15 cellular contexts compared by ENCODE assay signal in genomic region chr3:171323934-171324535, GRCh38.
A peak's percentile ranks its signal among the peaks of the same experiment; 100 is the strongest.
DNase-seq lines count a peak whose midpoint lies in the region; ATAC-seq and TF ChIP-seq lines count a peak whose summit lies in the region.
"Had no signal": no experiment of that assay in that cellular context is flagged by ENCODE, and none has a peak within 500 bp of the region (broad histone marks: within the 10 kb centered on the region; RNA-seq: fewer than 3 reads in every experiment).

No MANE protein-coding gene starts in this region.

- ATAC-seq in GM19455 (IDR thresholded peaks at IDR 0.05; ENCODE audit: unreplicated experiment), result no peak
- ATAC-seq in GM18511 (IDR thresholded peaks at IDR 0.05; ENCODE audit: unreplicated experiment), result no peak
- ATAC-seq: activated CD8-positive, alpha-beta memory T cell treated with anti-CD3 and anti-CD28 coated beads, Interleukin-2, amount 10 ng/mL, durations not matched to agents 7 days and 5 days; HCT116; stimulated activated memory B cell treated with anti-CD40 and anti-IgM and Interleukin-4, amounts not matched to agents 10 μg/mL and 1 μg/mL and 100 μg/mL, for 72 hours had no signal

- DNase-seq in AG08396 (ENCODE audit: low spot score) (peak; percentile 11), NCI-H2029 treated with DMSO at 0.1 percent for 48 hours (lab: John Stamatoyannopoulos, UW) (peak; percentile 77), fibroblast of gingiva (ENCODE audit: low read depth) (peak; percentile 46), neural progenitor cell (ENCODE audit: low spot score) (no peak), SKM-1 (lab: John Stamatoyannopoulos, UW; ENCODE audit: unreplicated experiment) (no peak), SKM-1 treated with dmso at 0.1 percent for 144 hours (lab: John Stamatoyannopoulos, UW; ENCODE audit: unreplicated experiment) (no peak)
- DNase-seq: activated CD8-positive, alpha-beta memory T cell treated with anti-CD3 and anti-CD28 coated beads, Interleukin-2, amount 10 ng/mL, durations not matched to agents 7 days and 5 days; BE2C; NCI-H526 treated with DMSO at 0.1 percent for 48 hours; SHP77 had no signal

- H3K27ac Mint-ChIP-seq in neural progenitor cell, result no peak overlapping the region
- H3K27ac Mint-ChIP-seq: activated CD8-positive, alpha-beta memory T cell treated with anti-CD3 and anti-CD28 coated beads, Interleukin-2, amount 10 ng/mL, durations not matched to agents 7 days and 5 days; stimulated activated memory B cell treated with anti-CD40 and anti-IgM and Interleukin-4, amounts not matched to agents 10 μg/mL and 1 μg/mL and 100 μg/mL, for 72 hours had no signal

- no peaks in the 10 kb centered on the region for H3K9me3 Mint-ChIP-seq in neural progenitor cell
- H3K9me3 Mint-ChIP-seq: stimulated activated memory B cell treated with anti-CD40 and anti-IgM and Interleukin-4, amounts not matched to agents 10 μg/mL and 1 μg/mL and 100 μg/mL, for 72 hours had no signal

- peaks cover 17% of the 10 kb centered on the region for H3K4me1 ChIP-seq in neural progenitor cell

- no peaks in the 10 kb centered on the region for H3F3A ChIP-seq in neural progenitor cell (ENCODE audit: low read depth)

- H3K27me3 Mint-ChIP-seq in neural progenitor cell (ENCODE audit: insufficient read depth, low read depth), result peaks cover 2% of the 10 kb centered on the region
- H3K27me3 Mint-ChIP-seq: activated CD8-positive, alpha-beta memory T cell treated with anti-CD3 and anti-CD28 coated beads, Interleukin-2, amount 10 ng/mL, durations not matched to agents 7 days and 5 days; stimulated activated memory B cell treated with anti-CD40 and anti-IgM and Interleukin-4, amounts not matched to agents 10 μg/mL and 1 μg/mL and 100 μg/mL, for 72 hours had no signal

- H3K27ac ChIP-seq in neural progenitor cell, result no peak overlapping the region

- no peak overlapping the region for H3K4me2 ChIP-seq in neural progenitor cell

- no peak for TF ChIP-seq CTCF in neural progenitor cell (IDR thresholded peaks at IDR 0.05)

- no peaks in the 10 kb centered on the region for H3K9me3 ChIP-seq in neural progenitor cell (ENCODE audit: low read depth)
- H3K9me3 ChIP-seq: BE2C had no signal

- H3K4me1 Mint-ChIP-seq in neural progenitor cell, result peaks cover 19% of the 10 kb centered on the region

- H3K79me2 ChIP-seq in neural progenitor cell (ENCODE audit: low read depth), result no peaks in the 10 kb centered on the region

- no peak overlapping the region for H3K4me3 Mint-ChIP-seq in neural progenitor cell
- H3K4me3 Mint-ChIP-seq: activated CD8-positive, alpha-beta memory T cell treated with anti-CD3 and anti-CD28 coated beads, Interleukin-2, amount 10 ng/mL, durations not matched to agents 7 days and 5 days; stimulated activated memory B cell treated with anti-CD40 and anti-IgM and Interleukin-4, amounts not matched to agents 10 μg/mL and 1 μg/mL and 100 μg/mL, for 72 hours had no signal

- no peak overlapping the region for H3K9ac ChIP-seq in neural progenitor cell

- H4K20me1 ChIP-seq in neural progenitor cell (ENCODE audit: low read depth), result no peaks in the 10 kb centered on the region

- no peaks in the 10 kb centered on the region for H3K27me3 ChIP-seq in neural progenitor cell
- H3K27me3 ChIP-seq: BE2C had no signal

- no peaks in the 10 kb centered on the region for H3K36me3 ChIP-seq in neural progenitor cell
- H3K36me3 ChIP-seq: BE2C had no signal

- peaks cover 3% of the 10 kb centered on the region for H3K36me3 Mint-ChIP-seq in neural progenitor cell
- H3K36me3 Mint-ChIP-seq: stimulated activated memory B cell treated with anti-CD40 and anti-IgM and Interleukin-4, amounts not matched to agents 10 μg/mL and 1 μg/mL and 100 μg/mL, for 72 hours had no signal

- peak overlapping the region; percentile 3 for H2AFZ ChIP-seq in neural progenitor cell (replicated peaks)

- H3K4me3 ChIP-seq in neural progenitor cell, result no peak overlapping the region
- H3K4me3 ChIP-seq: lung had no signal

Comparison
In these comparisons a context has a peak if more than half of its experiments do, and no peak if none do; other contexts are left out.
1. DNase-seq: peak in AG08396 (single experiment), NCI-H2029 treated with DMSO at 0.1 percent for 48 hours (single experiment) and fibroblast of gingiva (single experiment); none in neural progenitor cell (single experiment), SKM-1 (single experiment) and SKM-1 treated with dmso at 0.1 percent for 144 hours (single experiment).